In the genomic region with DNA sequence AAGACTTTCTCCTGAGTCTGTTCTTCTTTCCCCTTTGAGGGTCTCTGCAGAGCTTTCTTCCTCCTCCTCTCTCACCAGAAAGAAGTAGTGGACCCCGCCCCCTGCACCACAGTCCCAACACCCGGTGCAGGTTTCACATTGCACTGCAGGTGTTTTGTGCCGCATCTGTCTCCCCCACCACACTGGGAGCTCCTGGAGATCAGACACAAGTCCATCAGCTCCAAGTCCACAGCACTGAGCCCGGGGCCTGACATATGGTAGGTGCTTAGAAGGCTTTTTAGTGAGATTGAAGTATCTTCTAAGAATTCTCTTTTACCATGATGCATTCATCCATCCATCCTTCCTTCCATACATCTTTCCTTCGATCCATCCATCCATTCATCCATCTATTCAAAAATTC, we compare ENCODE assay signal across 20 cellular contexts. TPM values are rescaled to one million over a fixed set of nuclear protein-coding genes. Genes with fewer than 3 reads are reported as not detected.
"Had no signal": no experiment of that assay in that cellular context is flagged by ENCODE, and none has a peak within 500 bp of the region (broad histone marks: within the 10 kb centered on the region; RNA-seq: fewer than 3 reads in every experiment).

No MANE protein-coding gene starts in this region.

- H3K4me3 ChIP-seq: left ventricle myocardium inferior, mucosa of descending colon, prostate gland, upper lobe of left lung had no signal

- H3K4me3 Mint-ChIP-seq: activated naive CD8-positive, alpha-beta T cell treated with anti-CD3 and anti-CD28 coated beads, Interleukin-2, amount 10 ng/mL, durations not matched to agents 7 days and 5 days; memory B cell; naive thymus-derived CD8-positive, alpha-beta T cell had no signal

- FAIRE-seq: small intestine, TTC549 had no signal

- H3K9me3 ChIP-seq: left ventricle myocardium inferior, mucosa of descending colon, prostate gland, upper lobe of left lung had no signal

- ATAC-seq: mucosa of descending colon; naive thymus-derived CD8-positive, alpha-beta T cell; right cardiac atrium; stimulated activated naive CD8-positive, alpha-beta T cell treated with anti-CD3 and anti-CD28 coated beads, Interleukin-15, Interleukin-2, amounts not matched to agents 100 U/mL and 50 U/mL, for 24 hours had no signal

- H3K4me1 ChIP-seq: foreskin keratinocyte, prostate gland had no signal

- H3K27me3 Mint-ChIP-seq: naive thymus-derived CD8-positive, alpha-beta T cell had no signal

- H3K27ac Mint-ChIP-seq: activated naive CD8-positive, alpha-beta T cell treated with anti-CD3 and anti-CD28 coated beads, Interleukin-2, amount 10 ng/mL, durations not matched to agents 7 days and 5 days; memory B cell; naive thymus-derived CD8-positive, alpha-beta T cell had no signal

- H3K9me3 Mint-ChIP-seq: activated naive CD8-positive, alpha-beta T cell treated with anti-CD3 and anti-CD28 coated beads, Interleukin-2, amount 10 ng/mL, durations not matched to agents 7 days and 5 days; memory B cell; naive thymus-derived CD8-positive, alpha-beta T cell had no signal

- H3K36me3 ChIP-seq: left ventricle myocardium inferior, prostate gland, upper lobe of left lung had no signal

- H3K27me3 ChIP-seq: upper lobe of left lung had no signal

- H3K4me1 Mint-ChIP-seq: activated naive CD8-positive, alpha-beta T cell treated with anti-CD3 and anti-CD28 coated beads, Interleukin-2, amount 10 ng/mL, durations not matched to agents 7 days and 5 days; memory B cell; naive thymus-derived CD8-positive, alpha-beta T cell had no signal

- H3K27ac ChIP-seq: foreskin keratinocyte, left ventricle myocardium inferior, prostate gland, upper lobe of left lung had no signal

- H3K36me3 Mint-ChIP-seq: activated naive CD8-positive, alpha-beta T cell treated with anti-CD3 and anti-CD28 coated beads, Interleukin-2, amount 10 ng/mL, durations not matched to agents 7 days and 5 days; memory B cell; naive thymus-derived CD8-positive, alpha-beta T cell had no signal

- DNase-seq: activated naive CD4-positive, alpha-beta T cell; activated naive CD8-positive, alpha-beta T cell treated with anti-CD3 and anti-CD28 coated beads, Interleukin-2, amount 10 ng/mL, durations not matched to agents 7 days and 5 days; cerebellar nuclear complex; effector memory CD4-positive, alpha-beta T cell; left ventricle myocardium inferior; mucosa of descending colon; naive thymus-derived CD8-positive, alpha-beta T cell; small intestine; stimulated activated CD4-positive, alpha-beta T cell treated with anti-CD3 and anti-CD28 coated beads, Interleukin-4, amount 100 ng/mL, for 4 hours; stimulated activated CD8-positive, alpha-beta memory T cell treated with anti-CD3 and anti-CD28 coated beads, Interleukin-4, amount 100 ng/mL, for 48 hours; stimulated activated naive CD8-positive, alpha-beta T cell treated with anti-CD3 and anti-CD28 coated beads, Interleukin-15, Interleukin-2, amounts not matched to agents 100 U/mL and 50 U/mL, for 24 hours; T-helper 2 cell; upper lobe of left lung had no signal

RNA-seq across cellular contexts. Expression of gene STRA6, which starts 9.8 kb away (rescaled TPM):
- total RNA-seq: activated CD8-positive, alpha-beta memory T cell treated with anti-CD3 and anti-CD28 coated beads for 36 hours; activated naive CD8-positive, alpha-beta T cell treated with anti-CD3 and anti-CD28 coated beads, Interleukin-2, amount 10 ng/mL, durations not matched to agents 7 days and 5 days; foreskin keratinocyte; left ventricle myocardium inferior; naive thymus-derived CD8-positive, alpha-beta T cell had no signal
- polyA plus RNA-seq: foreskin keratinocyte; naive thymus-derived CD8-positive, alpha-beta T cell had no signal

RNA-seq across cellular contexts. Expression of gene ISLR, which starts 19.2 kb away (rescaled TPM):
- total RNA-seq: activated CD8-positive, alpha-beta memory T cell treated with anti-CD3 and anti-CD28 coated beads for 36 hours; activated naive CD8-positive, alpha-beta T cell treated with anti-CD3 and anti-CD28 coated beads, Interleukin-2, amount 10 ng/mL, durations not matched to agents 7 days and 5 days; foreskin keratinocyte; naive thymus-derived CD8-positive, alpha-beta T cell had no signal
- polyA plus RNA-seq: foreskin keratinocyte; naive thymus-derived CD8-positive, alpha-beta T cell had no signal

RNA-seq across cellular contexts. Expression of gene CCDC33, which starts 43.4 kb away (rescaled TPM):
- total RNA-seq: activated CD8-positive, alpha-beta memory T cell treated with anti-CD3 and anti-CD28 coated beads for 36 hours; foreskin keratinocyte; naive thymus-derived CD8-positive, alpha-beta T cell; omental fat pad; right cardiac atrium had no signal
- polyA plus RNA-seq: foreskin keratinocyte; naive thymus-derived CD8-positive, alpha-beta T cell had no signal
